Comparison of ENCODE assay signal across 18 cellular contexts in genomic region chr9:76759726-76760125, GRCh38. TPM values are rescaled to one million over a fixed set of nuclear protein-coding genes. Genes with fewer than 3 reads are reported as not detected.
DNase-seq lines count a peak whose midpoint lies in the region; ATAC-seq and TF ChIP-seq lines count a peak whose summit lies in the region.
"Had no signal": no experiment of that assay in that cellular context is flagged by ENCODE, and none has a peak within 500 bp of the region (broad histone marks: within the 10 kb centered on the region; RNA-seq: fewer than 3 reads in every experiment).

No MANE protein-coding gene starts in this region.

- ATAC-seq in foreskin keratinocyte: no peak
- ATAC-seq in GM19324 (IDR thresholded peaks at IDR 0.05; ENCODE audit: low FRiP score, unreplicated experiment): no peak
- no peak for ATAC-seq in HG02973 (IDR thresholded peaks at IDR 0.05; ENCODE audit: unreplicated experiment)
- ATAC-seq: Panc1 had no signal

- H3K4me3 ChIP-seq in esophagus muscularis mucosa: no peak overlapping the region
- H3K4me3 ChIP-seq: right atrium auricular region, thyroid gland had no signal

- intact Hi-C loops in esophagus muscularis mucosa (cut with DNase I): loop anchor here (5.0 kb wide), 1 partner anchor 228 kb away; no protein-coding TSS in a partner anchor

- H3K27ac ChIP-seq in C4-2B (peak overlapping the region; percentile 9; the same call in 1 of the 2 replicates), esophagus muscularis mucosa (replicated peaks in 1 of 4) (no peak overlapping the region), foreskin keratinocyte (no peak overlapping the region)
- H3K27ac ChIP-seq: right atrium auricular region, thyroid gland had no signal

- peaks cover 0 to 38% (median 4%) of the 10 kb centered on the region in 4 donors for H3K36me3 ChIP-seq in esophagus muscularis mucosa
- H3K36me3 ChIP-seq: right atrium auricular region, thyroid gland had no signal

- TF ChIP-seq CTCF in C4-2B (conservative IDR thresholded peaks at IDR 0.05) (no peak), esophagus muscularis mucosa (IDR thresholded peaks at IDR 0.05) (no peak), foreskin keratinocyte (conservative IDR thresholded peaks at IDR 0.05) (no peak)

- no peak for TF ChIP-seq EP300 in esophagus muscularis mucosa (IDR thresholded peaks at IDR 0.05)

- WGBS in esophagus muscularis mucosa: 54% methylated on average over 6 of the region's 6 CpGs

- H3K27me3 ChIP-seq in esophagus muscularis mucosa: no peaks in the 10 kb centered on the region
- no peaks in the 10 kb centered on the region for H3K27me3 ChIP-seq in foreskin keratinocyte
- H3K27me3 ChIP-seq: right atrium auricular region, thyroid gland had no signal

- DNase-seq in MV-4-11 (lab: John Stamatoyannopoulos, UW) (peak; percentile 38), NCI-H510A (lab: John Stamatoyannopoulos, UW) (peak; percentile 66), esophagus muscularis mucosa (ENCODE audit: extremely low spot score) (peak; percentile 64), foreskin keratinocyte (no peak)
- DNase-seq in activated CD4-positive, CD25-positive, alpha-beta regulatory T cell treated with anti-CD3 and anti-CD28 coated beads, Interleukin-2, amount 50 U/mL, for 72 hours: no peak
- DNase-seq: activated CD4-positive, alpha-beta T cell treated with anti-CD3 and anti-CD28 coated beads for 1 hour; aorta; immature natural killer cell; mesenchymal stem cell; NCI-H1930; stimulated activated CD4-positive, alpha-beta T cell treated with anti-CD3 and anti-CD28 coated beads, Interleukin-2, amount 100 ng/mL, for 24 hours; T-helper 2 cell; thyroid gland had no signal

- H3K4me1 ChIP-seq in esophagus muscularis mucosa (peaks cover 0 to 39% (median 24%) of the 10 kb centered on the region in 4 donors), foreskin keratinocyte (no peaks in the 10 kb centered on the region)
- H3K4me1 ChIP-seq: right atrium auricular region, thyroid gland had no signal

- no peak for TF ChIP-seq POLR2A in esophagus muscularis mucosa (IDR thresholded peaks at IDR 0.05; ENCODE audit: low read depth)

- H3K9me3 ChIP-seq in esophagus muscularis mucosa: no peaks in the 10 kb centered on the region
- H3K9me3 ChIP-seq: right atrium auricular region, thyroid gland had no signal

RNA-seq across cellular contexts. Expression of gene PCA3, which starts 4.5 kb away (rescaled TPM):
- 1 to 10 TPM in 1 of 4 donors, under 1 TPM in 2, not detected in 1; under 0.01 to 1.0 (median 0.65) TPM for total RNA-seq in esophagus muscularis mucosa
- not detected in 2 replicates for total RNA-seq in foreskin keratinocyte
- not detected in 2 replicates for polyA plus RNA-seq in foreskin keratinocyte
- total RNA-seq: right atrium auricular region, thyroid gland had no signal
- polyA plus RNA-seq: immature natural killer cell had no signal

Comparison
In these comparisons a context has a peak if more than half of its experiments do, and no peak if none do; other contexts are left out.
1. DNase-seq: peak in MV-4-11 (single experiment), NCI-H510A (single experiment) and esophagus muscularis mucosa (single experiment); none in activated CD4-positive, CD25-positive, alpha-beta regulatory T cell treated with anti-CD3 and anti-CD28 coated beads, Interleukin-2, amount 50 U/mL, for 72 hours (single experiment) and foreskin keratinocyte (0 of 2).